Comparison of ENCODE assay signal across 8 cellular contexts in the genomic region with DNA sequence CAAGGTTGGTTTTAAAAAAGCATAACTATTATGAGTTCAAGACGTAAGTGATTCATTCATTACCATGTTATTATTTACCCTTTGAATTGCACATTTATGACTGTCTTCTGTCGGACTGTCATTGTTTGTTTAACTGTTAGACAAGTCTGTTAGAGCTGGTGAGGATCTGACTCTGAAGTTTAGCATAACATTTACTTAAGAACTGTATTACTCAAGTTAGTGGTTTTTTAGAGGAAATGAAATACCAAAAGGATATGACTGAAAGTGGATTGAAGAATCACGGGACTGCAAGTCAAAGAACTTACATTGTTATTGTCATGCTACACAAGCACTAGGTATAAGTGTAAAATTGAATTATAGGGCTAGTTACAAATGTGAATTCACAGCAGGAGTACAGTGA. TPM values are rescaled to one million over a fixed set of nuclear protein-coding genes. Genes with fewer than 3 reads are reported as not detected.
DNase-seq lines count a peak whose midpoint lies in the region; ATAC-seq and TF ChIP-seq lines count a peak whose summit lies in the region.

No MANE protein-coding gene starts in this region.

- intact Hi-C loops in right cardiac atrium (cut with DNase I): no loop called here

- ATAC-seq in GM21576 (IDR thresholded peaks at IDR 0.05; ENCODE audit: unreplicated experiment): peak; percentile 46
- no peak for ATAC-seq in right cardiac atrium

- H3K9me3 ChIP-seq in right cardiac atrium (ENCODE audit: control insufficient read depth, low read length): no peaks in the 10 kb centered on the region

- TF ChIP-seq CTCF in brain microvascular endothelial cell (IDR thresholded peaks at IDR 0.05; ENCODE audit: low read depth, low read length, missing control alignments): no peak

- no peaks in the 10 kb centered on the region for H3K4me1 ChIP-seq in right cardiac atrium (ENCODE audit: control insufficient read depth, insufficient read depth, low read length)

- H3K36me3 ChIP-seq in brain microvascular endothelial cell (replicated peaks): no peaks in the 10 kb centered on the region

- WGBS in right cardiac atrium: 74% methylated on average over 3 of the region's 3 CpGs

- H3K27ac ChIP-seq in brain microvascular endothelial cell (peak overlapping the region; percentile 92), right cardiac atrium (ENCODE audit: low read length) (no peak overlapping the region)

- in situ Hi-C loops in KBM-7 (cut with MboI; ENCODE audit: low pct_unique_long_range_greater_than_20kb, low sequenced_read_pairs) (no loop called here), brain microvascular endothelial cell (cut with HindIII; ENCODE audit: low pct_ligation_motif_present, low sequenced_read_pairs) (no loop called here)

- DNase-seq in Daoy (ENCODE audit: low read depth) (peak; percentile 52), KBM-7 (peak; percentile 52), brain microvascular endothelial cell (peak; percentile 78), pons (ENCODE audit: low spot score) (peak; percentile 27), right cardiac atrium (no peak)
- DNase-seq in stimulated activated CD4-positive, alpha-beta T cell treated with anti-CD3 and anti-CD28 coated beads, Interleukin-1b, Interleukin-23, amount 100 ng/mL, for 48 hours: no peak
- no peak for DNase-seq in activated CD8-positive, alpha-beta memory T cell treated with anti-CD3 and anti-CD28 coated beads, Interleukin-2, amount 50 U/mL, for 4 hours

- no peaks in the 10 kb centered on the region for H3K27me3 ChIP-seq in brain microvascular endothelial cell (replicated peaks)
- no peaks in the 10 kb centered on the region for H3K27me3 ChIP-seq in right cardiac atrium (ENCODE audit: control insufficient read depth, insufficient read depth)

- H3K4me3 ChIP-seq in brain microvascular endothelial cell (ENCODE audit: low read depth, low read length): no peak overlapping the region
- H3K4me3 ChIP-seq in right cardiac atrium (ENCODE audit: low read length): no peak overlapping the region

RNA-seq across cellular contexts. Expression of a gene that starts 2.2 kb away (rescaled TPM):
- total RNA-seq in Daoy (2014; rRNA removed; shearing (Covaris generic)): 2.7 and 4.1 TPM in 2 replicates
- total RNA-seq in right cardiac atrium: 10 to 100 TPM in 3 of 4 donors, 1 to 10 TPM in 1; 10.0 to 17.2 (median 10.9) TPM
- polyA plus RNA-seq in right cardiac atrium: 5.1 TPM

Comparison
In these comparisons a context has a peak if more than half of its experiments do, and no peak if none do; other contexts are left out.
1. DNase-seq: peak in Daoy (single experiment), KBM-7 (single experiment), brain microvascular endothelial cell (single experiment) and pons (single experiment); none in right cardiac atrium (0 of 3), stimulated activated CD4-positive, alpha-beta T cell treated with anti-CD3 and anti-CD28 coated beads, Interleukin-1b, Interleukin-23, amount 100 ng/mL, for 48 hours (single experiment) and activated CD8-positive, alpha-beta memory T cell treated with anti-CD3 and anti-CD28 coated beads, Interleukin-2, amount 50 U/mL, for 4 hours (single experiment).